In the genomic region with DNA sequence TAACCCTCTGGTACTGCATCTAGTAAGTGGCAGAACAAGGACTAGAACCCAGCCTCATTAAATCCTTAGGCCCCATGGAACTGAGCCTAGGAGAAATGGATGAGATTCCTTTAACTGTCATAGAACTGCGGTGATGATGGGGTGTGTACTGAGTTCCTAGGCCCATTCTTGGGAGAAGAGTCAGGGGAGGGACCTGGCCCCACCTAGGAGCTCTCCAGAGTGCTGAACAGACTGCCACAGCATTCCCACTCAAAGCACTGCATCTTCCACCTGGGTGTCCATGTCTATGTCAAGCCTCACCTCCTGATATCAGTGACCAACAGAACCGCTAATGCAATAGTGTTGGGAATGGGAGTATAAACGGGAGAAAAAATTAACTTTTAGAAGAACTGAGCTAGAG, we compare ENCODE assay signal across 14 cellular contexts. TPM values are rescaled to one million over a fixed set of nuclear protein-coding genes. Genes with fewer than 3 reads are reported as not detected.
DNase-seq lines count a peak whose midpoint lies in the region; ATAC-seq, FAIRE-seq and TF ChIP-seq lines count a peak whose summit lies in the region.
"Had no signal": no experiment of that assay in that cellular context is flagged by ENCODE, and none has a peak within 500 bp of the region (broad histone marks: within the 10 kb centered on the region; RNA-seq: fewer than 3 reads in every experiment).

No MANE protein-coding gene starts in this region.

- intact Hi-C loops in endothelial cell of umbilical vein (cut with micrococcal nuclease): loop anchor here (1.0 kb wide), 1 partner anchor 41 kb away; no protein-coding TSS in a partner anchor

- H3K27ac ChIP-seq in endothelial cell of umbilical vein (ENCODE audit: insufficient read depth, low read depth, low read length) (no peak overlapping the region), neural progenitor cell (no peak overlapping the region)

- no peaks in the 10 kb centered on the region for H3K27me3 ChIP-seq in endothelial cell of umbilical vein (ENCODE audit: control insufficient read depth in 2 of 2, insufficient read depth in 2 of 2, low read length in 2 of 2)
- no peaks in the 10 kb centered on the region for H3K27me3 ChIP-seq in neural progenitor cell

- no peak overlapping the region for H3K27ac Mint-ChIP-seq in neural progenitor cell
- H3K27ac Mint-ChIP-seq: activated T-helper 17 cell treated with anti-CD3 and anti-CD28 coated beads, Interleukin-2, amount 50 U/mL, for 72 hours had no signal

- H3K36me3 ChIP-seq in endothelial cell of umbilical vein (ENCODE audit: control insufficient read depth in 2 of 2, extremely low read depth in 1 of 2, insufficient read depth in 2 of 2, low read length in 2 of 2) (no peaks in the 10 kb centered on the region), neural progenitor cell (no peaks in the 10 kb centered on the region)

- DNase-seq in HEK293T (ENCODE audit: extremely low spot score) (peak; percentile 37), endothelial cell of umbilical vein (ENCODE audit: low read depth, low spot score) (peak; percentile 12), neural progenitor cell (ENCODE audit: low spot score) (peak; percentile 72), globus pallidus (ENCODE audit: low spot score) (no peak), NCI-H1417 (lab: John Stamatoyannopoulos, UW) (no peak)
- DNase-seq: midbrain, NCI-H524, retina had no signal

- dilution Hi-C loops in endothelial cell of umbilical vein (cut with MboI; ENCODE audit: extremely low pct_ligation_motif_present, low sequenced_read_pairs): no loop called here

- POLR2A ChIA-PET in HEK293T (lab: Yijun Ruan, JAX) (no interaction called here), endothelial cell of umbilical vein (lab: Charles Lee) (no interaction called here)

- no peak for FAIRE-seq in endothelial cell of umbilical vein (lab: Jason Lieb, UNC)
- FAIRE-seq: D721Med, GM12892 had no signal

- H3K9ac ChIP-seq in endothelial cell of umbilical vein (replicated peaks; ENCODE audit: extremely low read depth, insufficient read depth, low read length) (no peak overlapping the region), neural progenitor cell (no peak overlapping the region)

- CTCF ChIA-PET in HEK293T (lab: Yijun Ruan, JAX) (interaction anchor here (0.6 kb wide), 1 partner anchor 90 kb away, joined by 5 read pairs; no protein-coding TSS in a partner anchor), endothelial cell of umbilical vein (lab: Charles Lee) (interaction anchor here (0.6 kb wide), 1 partner anchor 43 kb away, joined by 3 read pairs; no protein-coding TSS in a partner anchor)

- H3K79me2 ChIP-seq in endothelial cell of umbilical vein (ENCODE audit: control insufficient read depth, insufficient read depth, low read length) (no peaks in the 10 kb centered on the region), neural progenitor cell (ENCODE audit: low read depth) (no peaks in the 10 kb centered on the region)

- no TSS peak for BruUV-seq in endothelial cell of umbilical vein (replicated peaks; lab: Mats Ljungman, UMichigan)

- H3K4me3 ChIP-seq in endothelial cell of umbilical vein (replicated peaks in 1 of 3; ENCODE audit: insufficient read depth in 1 of 3, low read depth in 1 of 3, low read length in 3 of 3) (no peak overlapping the region), neural progenitor cell (no peak overlapping the region)

- H4K20me1 ChIP-seq in endothelial cell of umbilical vein (replicated peaks; ENCODE audit: control insufficient read depth, extremely low read depth, insufficient read depth, low read length) (peaks cover 3% of the 10 kb centered on the region), neural progenitor cell (ENCODE audit: low read depth) (peaks cover 14% of the 10 kb centered on the region)

- no peaks in the 10 kb centered on the region for H3K4me1 Mint-ChIP-seq in neural progenitor cell

- no peak for TF ChIP-seq POLR2A in endothelial cell of umbilical vein (IDR thresholded peaks at IDR 0.05; ENCODE audit: low read depth, low read length)

- H3K4me2 ChIP-seq in endothelial cell of umbilical vein (ENCODE audit: insufficient read depth, low read length): no peak overlapping the region
- no peak overlapping the region for H3K4me2 ChIP-seq in neural progenitor cell

- no peaks in the 10 kb centered on the region for H3K4me1 ChIP-seq in endothelial cell of umbilical vein (ENCODE audit: control insufficient read depth, extremely low read depth, insufficient read depth, low read length)
- H3K4me1 ChIP-seq in neural progenitor cell: no peaks in the 10 kb centered on the region

- H3K9me3 ChIP-seq in endothelial cell of umbilical vein (replicated peaks; ENCODE audit: control insufficient read depth, insufficient read depth, low read length): no peaks in the 10 kb centered on the region
- no peaks in the 10 kb centered on the region for H3K9me3 ChIP-seq in neural progenitor cell (ENCODE audit: low read depth)

- no peak for TF ChIP-seq CTCF in endothelial cell of umbilical vein (IDR thresholded peaks at IDR 0.05; ENCODE audit: extremely low read depth in 1 of 2, insufficient read depth in 1 of 2, low read depth in 1 of 2, low read length in 2 of 2)
- TF ChIP-seq CTCF in neural progenitor cell (IDR thresholded peaks at IDR 0.05): no peak

- H3K4me3 Mint-ChIP-seq in neural progenitor cell: no peak overlapping the region
- H3K4me3 Mint-ChIP-seq: activated T-helper 17 cell treated with anti-CD3 and anti-CD28 coated beads, Interleukin-2, amount 50 U/mL, for 72 hours had no signal

- H3K27me3 Mint-ChIP-seq in neural progenitor cell (ENCODE audit: insufficient read depth, low read depth): peaks cover 4% of the 10 kb centered on the region
- H3K27me3 Mint-ChIP-seq: activated T-helper 17 cell treated with anti-CD3 and anti-CD28 coated beads, Interleukin-2, amount 50 U/mL, for 72 hours had no signal

- H2AFZ ChIP-seq in endothelial cell of umbilical vein (ENCODE audit: low read depth, low read length) (no peak overlapping the region), neural progenitor cell (replicated peaks) (no peak overlapping the region)

- ATAC-seq in HG02588 (IDR thresholded peaks at IDR 0.05; ENCODE audit: unreplicated experiment): no peak
- ATAC-seq: activated CD4-positive, CD25-positive, alpha-beta regulatory T cell treated with anti-CD3 and anti-CD28 coated beads, Interleukin-2, amount 50 U/mL, for 24 hours; activated T-helper 17 cell treated with anti-CD3 and anti-CD28 coated beads, Interleukin-2, amount 50 U/mL, for 72 hours had no signal

- no peaks in the 10 kb centered on the region for H3K9me3 Mint-ChIP-seq in neural progenitor cell
- H3K9me3 Mint-ChIP-seq: activated T-helper 17 cell treated with anti-CD3 and anti-CD28 coated beads, Interleukin-2, amount 50 U/mL, for 72 hours had no signal

- no peaks in the 10 kb centered on the region for H3K9me1 ChIP-seq in endothelial cell of umbilical vein (replicated peaks; ENCODE audit: control insufficient read depth, extremely low read depth, insufficient read depth, low read length)

- no peaks in the 10 kb centered on the region for H3F3A ChIP-seq in neural progenitor cell (ENCODE audit: low read depth)

- H3K36me3 Mint-ChIP-seq in neural progenitor cell: no peaks in the 10 kb centered on the region

TF ChIP-seq in HEK293T, 16 proteins besides CTCF, POLR2A, EP300 and RAD21 (continues in another document):
- TF ChIP-seq NFRKB (IDR thresholded peaks at IDR 0.05): no peak
- TF ChIP-seq SUZ12 (IDR thresholded peaks at IDR 0.05): no peak
- TF ChIP-seq SP1 (IDR thresholded peaks at IDR 0.05): no peak
- TF ChIP-seq BHLHE40 (IDR thresholded peaks at IDR 0.05; ENCODE audit: borderline replicate concordance): no peak
- no peak for TF ChIP-seq CTBP1 (IDR thresholded peaks at IDR 0.05; ENCODE audit: borderline replicate concordance)
- TF ChIP-seq LEF1 (IDR thresholded peaks at IDR 0.05; ENCODE audit: borderline replicate concordance): no peak
- TF ChIP-seq FOXA1 (IDR thresholded peaks at IDR 0.05): no peak
- no peak for TF ChIP-seq ELF4 (IDR thresholded peaks at IDR 0.05)
- TF ChIP-seq L3MBTL2 (conservative IDR thresholded peaks at IDR 0.05): no peak
- TF ChIP-seq ARNT (IDR thresholded peaks at IDR 0.05): no peak
- no peak for TF ChIP-seq ZNF384 (IDR thresholded peaks at IDR 0.05)

TF ChIP-seq in endothelial cell of umbilical vein, 7 proteins besides CTCF, POLR2A, EP300 and RAD21:
- TF ChIP-seq GATA2 (IDR thresholded peaks at IDR 0.05; ENCODE audit: insufficient read depth, insufficient read length, low read depth, low read length) (no peak), FOS (IDR thresholded peaks at IDR 0.05; ENCODE audit: borderline replicate concordance, insufficient read depth, low read length) (no peak), JUN (IDR thresholded peaks at IDR 0.05; ENCODE audit: borderline replicate concordance, insufficient read depth, insufficient read length, low read depth) (no peak), MYC (IDR thresholded peaks at IDR 0.05; ENCODE audit: low read depth, low read length) (no peak), POLR2AphosphoS5 (IDR thresholded peaks at IDR 0.05; ENCODE audit: insufficient read depth, low read depth, low read length) (no peak)

RNA-seq across cellular contexts. Expression of a gene that starts 36.6 kb away (rescaled TPM):
- polyA plus RNA-seq in PFSK-1 (2012; ENCODE audit: insufficient read length, low read depth): 4.8 TPM
- 4.9 and 8.1 TPM in 2 replicates for total RNA-seq in endothelial cell of umbilical vein
- polyA plus RNA-seq in endothelial cell of umbilical vein: 5.0 and 5.1 TPM in 2 replicates
- polyA plus RNA-seq in endothelial cell of umbilical vein (2011; cell fraction: cytosol; rRNA removed): 5.1 and 6.1 TPM in 2 replicates
- polyA plus RNA-seq in endothelial cell of umbilical vein (2011; cell fraction: nucleus; rRNA removed): 6.1 and 6.5 TPM in 2 replicates
- 6.4 and 8.3 TPM in 2 replicates for polyA plus RNA-seq in endothelial cell of umbilical vein (2012)
- 4.5 and 9.7 TPM in 2 replicates for polyA minus RNA-seq in endothelial cell of umbilical vein
- polyA minus RNA-seq in endothelial cell of umbilical vein (2011; cell fraction: cytosol; rRNA and poly(A)+ RNA removed): 3.6 TPM
- polyA minus RNA-seq in endothelial cell of umbilical vein (2011; cell fraction: nucleus; rRNA and poly(A)+ RNA removed): 7.4 and 8.3 TPM in 2 replicates
- 0.75 and 0.84 TPM in 2 replicates for total RNA-seq in neural progenitor cell (ENCODE audit: low replicate concordance)

Comparison
In these comparisons a context has a peak if more than half of its experiments do, and no peak if none do; other contexts are left out.
1. DNase-seq: peak in HEK293T (single experiment), endothelial cell of umbilical vein (single experiment) and neural progenitor cell (single experiment); none in globus pallidus (single experiment) and NCI-H1417 (0 of 3).